16 cellular contexts compared by ENCODE assay signal in genomic region chr6:49980898-49981297, GRCh38. TPM values are rescaled to one million over a fixed set of nuclear protein-coding genes. Genes with fewer than 3 reads are reported as not detected.
A peak's percentile ranks its signal among the peaks of the same experiment; 100 is the strongest.
DNase-seq lines count a peak whose midpoint lies in the region; ATAC-seq, FAIRE-seq and TF ChIP-seq lines count a peak whose summit lies in the region.
"Had no signal": no experiment of that assay in that cellular context is flagged by ENCODE, and none has a peak within 500 bp of the region (broad histone marks: within the 10 kb centered on the region; RNA-seq: fewer than 3 reads in every experiment).

No MANE protein-coding gene starts in this region.

- H3K36me3 ChIP-seq in GM12878 (ENCODE audit: control insufficient read depth in 2 of 2, insufficient read depth in 2 of 2, low read length in 1 of 2) (no peaks in the 10 kb centered on the region), Caco-2 (ENCODE audit: control insufficient read depth, insufficient read depth, low read length) (no peaks in the 10 kb centered on the region)

- H3K27me3 Mint-ChIP-seq in Caco-2 (ENCODE audit: insufficient read depth, unreplicated experiment) = no peaks in the 10 kb centered on the region
- H3K27me3 Mint-ChIP-seq: CD4-positive, alpha-beta memory T cell; progenitor cell of endocrine pancreas; type B pancreatic cell had no signal

- no peak overlapping the region for H3K9ac ChIP-seq in GM12878 (ENCODE audit: control insufficient read depth, insufficient read depth, low read length)

- TF ChIP-seq CTCF in GM12864 (IDR thresholded peaks at IDR 0.05; ENCODE audit: low read depth, low read length, missing control alignments) (no peak), GM20000 (IDR thresholded peaks at IDR 0.05; ENCODE audit: extremely low read depth, missing control alignments) (no peak), GM12878 (IDR thresholded peaks at IDR 0.05 in 2 of 3, conservative IDR thresholded peaks at IDR 0.05 in 1 of 3; ENCODE audit: control insufficient read depth in 2 of 3, extremely low read depth in 1 of 3, insufficient read depth in 1 of 3, low read depth in 3 of 3, low read length in 3 of 3) (no peak), Caco-2 (IDR thresholded peaks at IDR 0.05; ENCODE audit: insufficient read depth in 1 of 2, low read depth in 1 of 2, low read length in 1 of 2, severe bottlenecking in 1 of 2, unreplicated experiment in 1 of 2) (no peak), coronary artery (IDR thresholded peaks at IDR 0.05) (no peak)

- H3K4me3 Mint-ChIP-seq in Caco-2 (ENCODE audit: unreplicated experiment) = no peak overlapping the region
- H3K4me3 Mint-ChIP-seq: CD4-positive, alpha-beta memory T cell; type B pancreatic cell had no signal

- CTCF ChIA-PET in GM12878 (lab: Yijun Ruan, JAX) (interaction anchor here (1.0 kb wide), 1 partner anchor 12 kb away, joined by 4 read pairs; no protein-coding TSS in a partner anchor), Caco-2 (lab: Charles Lee) (no interaction called here)

- H3K9me3 ChIP-seq in GM12878 (replicated peaks; ENCODE audit: control insufficient read depth, insufficient read depth, low read length) = no peaks in the 10 kb centered on the region
- no peaks in the 10 kb centered on the region for H3K9me3 ChIP-seq in Caco-2
- H3K9me3 ChIP-seq: body of pancreas had no signal

- H2AFZ ChIP-seq in GM12878 (ENCODE audit: control insufficient read depth, low read depth, low read length) = no peak overlapping the region

- no peak for TF ChIP-seq RAD21 in GM12878 (IDR thresholded peaks at IDR 0.05; ENCODE audit: insufficient read depth, low read depth, low read length)

- H3K27me3 ChIP-seq in GM12878 (replicated peaks in 1 of 2; ENCODE audit: control insufficient read depth in 2 of 2, insufficient read depth in 2 of 2, low read length in 1 of 2) (no peaks in the 10 kb centered on the region), Caco-2 (replicated peaks; ENCODE audit: control insufficient read depth, insufficient read depth, low read length) (no peaks in the 10 kb centered on the region)
- H3K27me3 ChIP-seq: body of pancreas had no signal

- FAIRE-seq in GM12878 (lab: Jason Lieb, UNC) = no peak

- H3K4me2 ChIP-seq in GM12878 (ENCODE audit: control insufficient read depth, insufficient read depth) = no peak overlapping the region

- H3K4me3 ChIP-seq in GM12864 (ENCODE audit: low read depth, low read length) = no peak overlapping the region
- no peak overlapping the region for H3K4me3 ChIP-seq in GM12878
- H3K4me3 ChIP-seq in Caco-2 (ENCODE audit: low read depth, low read length) = no peak overlapping the region
- H3K4me3 ChIP-seq in coronary artery = no peak overlapping the region
- H3K4me3 ChIP-seq: body of pancreas had no signal

- no peaks in the 10 kb centered on the region; the same call in none of the 2 replicates for H3K4me1 ChIP-seq in GM12878 (ENCODE audit: control insufficient read depth, insufficient read depth, low read length)
- H3K4me1 ChIP-seq in Caco-2 = no peaks in the 10 kb centered on the region
- H3K4me1 ChIP-seq: body of pancreas had no signal

- in situ Hi-C loops in GM12878 (cut with MboI) = no loop called here

- H3K4me1 Mint-ChIP-seq in Caco-2 (ENCODE audit: low read depth, unreplicated experiment) = no peaks in the 10 kb centered on the region

- no peaks in the 10 kb centered on the region for H4K20me1 ChIP-seq in GM12878 (ENCODE audit: control insufficient read depth, insufficient read depth)

- TF ChIP-seq POLR2A in GM12878 (IDR thresholded peaks at IDR 0.05; ENCODE audit: low read depth, low read length) = no peak

- WGBS in GM12878 (ENCODE audit: insufficient coverage, insufficient replicate concordance, low lambda C conversion rate, missing lambda C conversion rate) = 0% methylated on average over 1 of the region's 1 CpG

- H3K27ac ChIP-seq in GM12878 (ENCODE audit: control insufficient read depth, insufficient read depth) (no peak overlapping the region), coronary artery (no peak overlapping the region)
- H3K27ac ChIP-seq: body of pancreas had no signal

- SMC1A ChIA-PET in GM12878 (lab: Charles Lee; ENCODE audit: uncharacterized antibody, unreplicated experiment) = no interaction called here

- no peak overlapping the region for H3K27ac Mint-ChIP-seq in Caco-2 (ENCODE audit: unreplicated experiment)
- H3K27ac Mint-ChIP-seq: CD4-positive, alpha-beta memory T cell; progenitor cell of endocrine pancreas; type B pancreatic cell had no signal

- POLR2A ChIA-PET in GM12878 (lab: Charles Lee) (no interaction called here), Caco-2 (lab: Charles Lee) (no interaction called here)

- ATAC-seq in HG03280 (IDR thresholded peaks at IDR 0.05; ENCODE audit: unreplicated experiment) (peak; percentile 36), GM12878 (peak; percentile 56)
- ATAC-seq: body of pancreas, left ventricle myocardium superior had no signal

- DNase-seq in GM12864 (ENCODE audit: low read depth) = peak; percentile 26
- DNase-seq in GM20000 (ENCODE audit: low spot score) = peak; percentile 4
- DNase-seq in GM12878 (ENCODE audit: low read depth, low spot score) = peak; percentile 23
- DNase-seq in NK-92 treated with Interleukin-12 subunit alpha and Interleukin-12 subunit beta, amount 100 ng/mL, for 24 hours (lab: John Stamatoyannopoulos, UW) = no peak
- DNase-seq in Caco-2 = no peak
- no peak for DNase-seq in coronary artery (ENCODE audit: low spot score)
- no peak for DNase-seq in NCI-H446 treated with DMSO at 0.1 percent for 48 hours (lab: John Stamatoyannopoulos, UW)
- DNase-seq: activated CD8-positive, alpha-beta memory T cell treated with anti-CD3 and anti-CD28 coated beads, Interleukin-2, amount 50 U/mL, for 4 hours; body of pancreas; left ventricle myocardium superior; NCI-H2171 treated with DMSO at 0.1 percent for 48 hours; SW 1271 had no signal

- no peaks in the 10 kb centered on the region for H3K9me3 Mint-ChIP-seq in Caco-2 (ENCODE audit: unreplicated experiment)
- H3K9me3 Mint-ChIP-seq: type B pancreatic cell had no signal

- no peaks in the 10 kb centered on the region for H3K36me3 Mint-ChIP-seq in Caco-2 (ENCODE audit: insufficient read depth, unreplicated experiment)
- H3K36me3 Mint-ChIP-seq: CD4-positive, alpha-beta memory T cell; type B pancreatic cell had no signal

- RAD21 ChIA-PET in GM12878 (lab: Charles Lee; ENCODE audit: unreplicated experiment) = no interaction called here

- intact Hi-C loops in GM12878 (cut with micrococcal nuclease; ENCODE audit: unreplicated experiment) = no loop called here
- intact Hi-C loops in Caco-2 (cut with micrococcal nuclease; ENCODE audit: unreplicated experiment) = no loop called here

- no peaks in the 10 kb centered on the region for H3K79me2 ChIP-seq in GM12878 (ENCODE audit: control insufficient read depth, insufficient read depth, low read length)

- TF ChIP-seq EP300 in GM12878 (IDR thresholded peaks at IDR 0.05; ENCODE audit: borderline replicate concordance in 1 of 2, control insufficient read depth in 1 of 2, low read depth in 2 of 2, low read length in 2 of 2) = no peak

- no TSS peak for BruUV-seq in GM12878 (replicated peaks; lab: Mats Ljungman, UMichigan)
- no TSS peak for BruUV-seq in Caco-2 (replicated peaks; lab: Mats Ljungman, UMichigan)

RNA-seq across cellular contexts. Expression of gene DEFB113, which starts 11.5 kb away (rescaled TPM):
- total RNA-seq in GM12878 (2013; cell fraction: nucleolus; rRNA removed) = not detected in 2 replicates
- total RNA-seq in GM12878 (2014; rRNA removed) (not detected in 2 replicates), GM12878 (2014; rRNA removed; fragmentation: Illumina TruSeq; extraction: Trizol) (not detected in 2 replicates), GM12878 (2021) (not detected in 2 replicates), Caco-2 (2022) (not detected in 2 replicates)
- not detected for polyA plus RNA-seq in GM12878 (2011; ENCODE audit: low read depth)
- polyA plus RNA-seq in GM12878 (2011; rRNA removed) (not detected in 2 replicates), GM12878 (2014; fragmentation: Illumina TruSeq; extraction: Trizol) (not detected in 2 replicates), GM12878 (2014; fragmentation: Nextera tagmentation; extraction: Ambion mirVana) (not detected), GM12878 (2014; rRNA removed) (not detected in 2 replicates), GM12878 (2016; fragmentation: Nextera tagmentation; extraction: Ambion mirVana) (not detected)
- not detected in 2 replicates for polyA plus RNA-seq in GM12878 (2011; cell fraction: cytosol; rRNA removed)
- polyA plus RNA-seq in GM12878 (2011; cell fraction: nucleus; rRNA removed) = not detected in 2 replicates
- not detected in 2 replicates for polyA plus RNA-seq in GM12878 (2012)
- not detected in 2 replicates for polyA minus RNA-seq in GM12878 (2011; rRNA and poly(A)+ RNA removed)
- not detected in 2 replicates for polyA minus RNA-seq in GM12878 (2011; cell fraction: cytosol; rRNA and poly(A)+ RNA removed)
- not detected in 2 replicates for polyA minus RNA-seq in GM12878 (2011; cell fraction: nucleus; rRNA and poly(A)+ RNA removed)
- total RNA-seq: body of pancreas; CD4-positive, alpha-beta memory T cell; left ventricle myocardium superior; progenitor cell of endocrine pancreas had no signal
- polyA plus RNA-seq: CD4-positive, alpha-beta memory T cell had no signal

RNA-seq across cellular contexts. Expression of gene DEFB114, which starts 16.9 kb away (rescaled TPM):
- not detected in 2 replicates for total RNA-seq in GM12878 (2013; cell fraction: nucleolus; rRNA removed)
- not detected in 2 replicates for total RNA-seq in GM12878 (2014; rRNA removed)
- not detected in 2 replicates for total RNA-seq in GM12878 (2014; rRNA removed; fragmentation: Illumina TruSeq; extraction: Trizol)
- not detected in 2 replicates for total RNA-seq in GM12878 (2021)
- not detected for polyA plus RNA-seq in GM12878 (2011; ENCODE audit: low read depth)
- not detected in 2 replicates for polyA plus RNA-seq in GM12878 (2011; rRNA removed)
- polyA plus RNA-seq in GM12878 (2011; cell fraction: cytosol; rRNA removed) = not detected in 2 replicates
- not detected in 2 replicates for polyA plus RNA-seq in GM12878 (2011; cell fraction: nucleus; rRNA removed)
- polyA plus RNA-seq in GM12878 (2012) = not detected in 2 replicates
- polyA plus RNA-seq in GM12878 (2014; fragmentation: Illumina TruSeq; extraction: Trizol) = not detected in 2 replicates
- not detected for polyA plus RNA-seq in GM12878 (2014; fragmentation: Nextera tagmentation; extraction: Ambion mirVana)
- polyA plus RNA-seq in GM12878 (2014; rRNA removed) = not detected in 2 replicates
- not detected for polyA plus RNA-seq in GM12878 (2016; fragmentation: Nextera tagmentation; extraction: Ambion mirVana)
- polyA minus RNA-seq in GM12878 (2011; rRNA and poly(A)+ RNA removed) = not detected in 2 replicates
- not detected in 2 replicates for polyA minus RNA-seq in GM12878 (2011; cell fraction: cytosol; rRNA and poly(A)+ RNA removed)
- not detected in 2 replicates for polyA minus RNA-seq in GM12878 (2011; cell fraction: nucleus; rRNA and poly(A)+ RNA removed)
- total RNA-seq in Caco-2 (2022) = not detected in 2 replicates
- total RNA-seq: body of pancreas; CD4-positive, alpha-beta memory T cell; left ventricle myocardium superior; progenitor cell of endocrine pancreas had no signal
- polyA plus RNA-seq: CD4-positive, alpha-beta memory T cell had no signal

RNA-seq across cellular contexts. Expression of gene DEFB110, which starts 40.9 kb away (rescaled TPM):
- total RNA-seq in GM12878 (2013; cell fraction: nucleolus; rRNA removed) = not detected in 2 replicates
- total RNA-seq in GM12878 (2014; rRNA removed) = not detected in 2 replicates
- not detected in 2 replicates for total RNA-seq in GM12878 (2014; rRNA removed; fragmentation: Illumina TruSeq; extraction: Trizol)
- not detected in 2 replicates for total RNA-seq in GM12878 (2021)
- not detected for polyA plus RNA-seq in GM12878 (2011; ENCODE audit: low read depth)
- not detected in 2 replicates for polyA plus RNA-seq in GM12878 (2011; rRNA removed)
- polyA plus RNA-seq in GM12878 (2011; cell fraction: cytosol; rRNA removed) = not detected in 2 replicates
- polyA plus RNA-seq in GM12878 (2011; cell fraction: nucleus; rRNA removed) = not detected in 2 replicates
- polyA plus RNA-seq in GM12878 (2012) = not detected in 2 replicates
- not detected in 2 replicates for polyA plus RNA-seq in GM12878 (2014; fragmentation: Illumina TruSeq; extraction: Trizol)
- not detected for polyA plus RNA-seq in GM12878 (2014; fragmentation: Nextera tagmentation; extraction: Ambion mirVana)
- polyA plus RNA-seq in GM12878 (2014; rRNA removed) = not detected in 2 replicates
- polyA plus RNA-seq in GM12878 (2016; fragmentation: Nextera tagmentation; extraction: Ambion mirVana) = not detected
- not detected in 2 replicates for polyA minus RNA-seq in GM12878 (2011; rRNA and poly(A)+ RNA removed)
- polyA minus RNA-seq in GM12878 (2011; cell fraction: cytosol; rRNA and poly(A)+ RNA removed) = not detected in 2 replicates
- polyA minus RNA-seq in GM12878 (2011; cell fraction: nucleus; rRNA and poly(A)+ RNA removed) = not detected in 2 replicates
- not detected in 2 replicates for total RNA-seq in Caco-2 (2022)
- total RNA-seq: body of pancreas; CD4-positive, alpha-beta memory T cell; left ventricle myocardium superior; progenitor cell of endocrine pancreas had no signal
- polyA plus RNA-seq: CD4-positive, alpha-beta memory T cell had no signal

Comparison
In these comparisons a context has a peak if more than half of its experiments do, and no peak if none do; other contexts are left out.
1. DNase-seq: peak in GM12864 (single experiment), GM20000 (single experiment) and GM12878 (single experiment); none in NK-92 treated with Interleukin-12 subunit alpha and Interleukin-12 subunit beta, amount 100 ng/mL, for 24 hours (single experiment), Caco-2 (0 of 2), coronary artery (single experiment) and NCI-H446 treated with DMSO at 0.1 percent for 48 hours (single experiment).